ENCODE assay signal across 13 cellular contexts in the genomic region with DNA sequence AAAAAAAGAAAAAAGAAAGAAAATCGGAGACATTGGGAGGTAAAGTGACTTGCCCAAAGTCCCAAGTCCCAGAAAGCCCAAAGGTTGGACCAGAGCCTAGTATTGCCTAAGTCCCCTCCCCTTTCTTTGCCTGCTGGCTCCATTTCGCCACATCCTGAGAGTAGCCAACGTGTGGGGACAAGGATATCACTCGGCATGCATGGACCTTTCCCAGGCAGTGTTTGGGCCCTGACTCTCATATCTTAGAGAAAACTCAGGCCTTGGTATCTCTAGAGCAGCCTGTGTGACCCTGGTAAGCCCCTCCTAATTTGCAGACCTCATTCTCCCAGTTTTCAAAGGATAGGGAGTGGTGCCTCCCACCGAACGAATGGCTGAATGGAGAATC.
DNase-seq lines count a peak whose midpoint lies in the region; ATAC-seq and TF ChIP-seq lines count a peak whose summit lies in the region.
"Had no signal": no experiment of that assay in that cellular context is flagged by ENCODE, and none has a peak within 500 bp of the region (broad histone marks: within the 10 kb centered on the region; RNA-seq: fewer than 3 reads in every experiment).

No MANE protein-coding gene starts in this region.

- ATAC-seq in HG03097 (IDR thresholded peaks at IDR 0.05; ENCODE audit: low FRiP score, unreplicated experiment), result no peak
- ATAC-seq: SK-N-SH treated with all-trans-retinoic acid at 6 μM for 48 hours had no signal

- H3K9ac ChIP-seq in liver (ENCODE audit: low read depth in 1 of 2, low read length in 2 of 2), result no peak overlapping the region

- H3K9me3 ChIP-seq in SJSA1 (replicated peaks), result no peaks in the 10 kb centered on the region
- no peaks in the 10 kb centered on the region for H3K9me3 ChIP-seq in liver (ENCODE audit: control insufficient read depth in 4 of 4, low read length in 3 of 4)
- H3K9me3 ChIP-seq in prostate gland, result no peaks in the 10 kb centered on the region

- no peaks in the 10 kb centered on the region for H3K27me3 ChIP-seq in SJSA1 (replicated peaks)
- no peaks in the 10 kb centered on the region for H3K27me3 ChIP-seq in liver (ENCODE audit: control insufficient read depth in 4 of 4, insufficient read depth in 4 of 4, low read length in 3 of 4)
- H3K27me3 ChIP-seq in prostate gland (replicated peaks; ENCODE audit: insufficient read depth), result no peaks in the 10 kb centered on the region

- intact Hi-C loops in prostate gland (cut with DNase I), result no loop called here

- DNase-seq in AG10803 (ENCODE audit: low read depth) (peak; percentile 35), SJSA1 (ENCODE audit: low read depth in 1 of 2, low spot score in 2 of 2) (no peak), prostate gland (ENCODE audit: low spot score) (no peak), COR-L47 (lab: John Stamatoyannopoulos, UW) (no peak), HT-29 (ENCODE audit: low spot score) (no peak), NCI-H1105 treated with DMSO at 0.1 percent for 48 hours (lab: John Stamatoyannopoulos, UW) (no peak)
- DNase-seq: activated CD4-positive, alpha-beta memory T cell treated with anti-CD3 and anti-CD28 coated beads for 36 hours; GF-D8; HFFc6; KBM-7 had no signal

- no peak for TF ChIP-seq CTCF in AG10803 (conservative IDR thresholded peaks at IDR 0.05; ENCODE audit: low read length)
- no peak for TF ChIP-seq CTCF in liver (IDR thresholded peaks at IDR 0.05; ENCODE audit: low read depth, low read length, missing input control)
- TF ChIP-seq CTCF in prostate gland (IDR thresholded peaks at IDR 0.05), result no peak

- H3K4me3 ChIP-seq in AG10803 (ENCODE audit: low read length), result no peak overlapping the region
- H3K4me3 ChIP-seq in SJSA1, result no peak overlapping the region
- no peak overlapping the region for H3K4me3 ChIP-seq in liver (ENCODE audit: low read depth in 1 of 3, low read length in 3 of 3)
- H3K4me3 ChIP-seq in prostate gland, result no peak overlapping the region

- WGBS in liver, result 33% methylated on average over 6 of the region's 6 CpGs
- WGBS in prostate gland, result 78% methylated on average over 6 of the region's 6 CpGs

- peak overlapping the region; percentile 86 for H3K27ac ChIP-seq in SJSA1
- peak overlapping the region; percentile 68 to 95 for H3K27ac ChIP-seq in liver (ENCODE audit: low read depth in 1 of 2, low read length in 2 of 2)
- H3K27ac ChIP-seq in prostate gland, result peak overlapping the region; percentile 36 to 65

- H3K4me1 ChIP-seq in SJSA1 (replicated peaks) (peaks cover 63% of the 10 kb centered on the region), liver (ENCODE audit: control insufficient read depth in 4 of 4, insufficient read depth in 4 of 4, low read length in 3 of 4) (peaks cover 2 to 26% (median 21%) of the 10 kb centered on the region in 4 donors), prostate gland (replicated peaks) (peaks cover 11% of the 10 kb centered on the region)

- no peak for TF ChIP-seq POLR2A in prostate gland (IDR thresholded peaks at IDR 0.05)

- H3K36me3 ChIP-seq in SJSA1 (no peaks in the 10 kb centered on the region), liver (ENCODE audit: control insufficient read depth in 4 of 4, insufficient read depth in 3 of 4, low read depth in 1 of 4, low read length in 3 of 4) (no peaks in the 10 kb centered on the region), prostate gland (no peaks in the 10 kb centered on the region)

- TF ChIP-seq RAD21 in liver (IDR thresholded peaks at IDR 0.05), result no peak

TF ChIP-seq in liver, 16 proteins besides CTCF, POLR2A, EP300 and RAD21:
- TF ChIP-seq HNF4A (conservative IDR thresholded peaks at IDR 0.05) (peak in 1 of 2 donors; percentile 71), JUND (IDR thresholded peaks at IDR 0.05) (peak in 1 of 2 donors; percentile 24), FOXA2 (IDR thresholded peaks at IDR 0.05) (peak; percentile 1), RXRA (IDR thresholded peaks at IDR 0.05) (peak in 1 of 2 donors; percentile 48), NR2F2 (IDR thresholded peaks at IDR 0.05) (no peak)
